ENCODE assay signal across 18 cellular contexts in genomic region chr1:40786171-40786994, GRCh38. TPM values are rescaled to one million over a fixed set of nuclear protein-coding genes. Genes with fewer than 3 reads are reported as not detected.
"Had no signal": no experiment of that assay in that cellular context is flagged by ENCODE, and none has a peak within 500 bp of the region (broad histone marks: within the 10 kb centered on the region; RNA-seq: fewer than 3 reads in every experiment).

No MANE protein-coding gene starts in this region.

- H3K9me3 Mint-ChIP-seq: activated CD4-positive, alpha-beta T cell treated with anti-CD3 and anti-CD28 coated beads, Interleukin-2, amount 10 ng/mL, durations not matched to agents 24 days and 14 days; activated naive CD4-positive, alpha-beta T cell treated with anti-CD3 and anti-CD28 coated beads for 36 hours; activated naive CD8-positive, alpha-beta T cell treated with anti-CD3 and anti-CD28 coated beads, Interleukin-2, amount 50 U/mL, for 24 hours; activated T-helper 2 cell treated with anti-CD3 and anti-CD28 coated beads, Interferon-gamma antibody, Interleukin-2, Interleukin-4, amounts not matched to agents 10 μg/mL and 5 μg/mL and 100 μg/mL, durations not matched to agents 14 hours and 24 hours and 36 hours; endodermal cell; nephron progenitor cell; stimulated activated effector memory CD8-positive, alpha-beta T cell treated with anti-CD3 and anti-CD28 coated beads, Interleukin-12 subunit alpha, Interleukin-12 subunit beta, amount 100 ng/mL, for 72 hours; WTC11 had no signal

- H3K36me3 ChIP-seq: breast epithelium, tibial nerve had no signal

- H3K27ac Mint-ChIP-seq: activated CD4-positive, alpha-beta T cell treated with anti-CD3 and anti-CD28 coated beads, Interleukin-2, amount 10 ng/mL, durations not matched to agents 24 days and 14 days; activated naive CD4-positive, alpha-beta T cell treated with anti-CD3 and anti-CD28 coated beads for 36 hours; activated naive CD8-positive, alpha-beta T cell treated with anti-CD3 and anti-CD28 coated beads, Interleukin-2, amount 50 U/mL, for 24 hours; activated T-helper 2 cell treated with anti-CD3 and anti-CD28 coated beads, Interferon-gamma antibody, Interleukin-2, Interleukin-4, amounts not matched to agents 10 μg/mL and 5 μg/mL and 100 μg/mL, durations not matched to agents 14 hours and 24 hours and 36 hours; endodermal cell; nephron progenitor cell; stimulated activated effector memory CD8-positive, alpha-beta T cell treated with anti-CD3 and anti-CD28 coated beads, Interleukin-12 subunit alpha, Interleukin-12 subunit beta, amount 100 ng/mL, for 72 hours; T-helper 17 cell; WTC11 had no signal

- ATAC-seq: activated naive CD8-positive, alpha-beta T cell treated with anti-CD3 and anti-CD28 coated beads, Interleukin-2, amount 50 U/mL, for 24 hours; psoas muscle; stimulated activated effector memory CD8-positive, alpha-beta T cell treated with anti-CD3 and anti-CD28 coated beads, Interleukin-12 subunit alpha, Interleukin-12 subunit beta, amount 100 ng/mL, for 72 hours; T-helper 17 cell; WTC11 had no signal

- H3K4me3 Mint-ChIP-seq: activated naive CD4-positive, alpha-beta T cell treated with anti-CD3 and anti-CD28 coated beads for 36 hours; activated naive CD8-positive, alpha-beta T cell treated with anti-CD3 and anti-CD28 coated beads, Interleukin-2, amount 50 U/mL, for 24 hours; endodermal cell; stimulated activated effector memory CD8-positive, alpha-beta T cell treated with anti-CD3 and anti-CD28 coated beads, Interleukin-12 subunit alpha, Interleukin-12 subunit beta, amount 100 ng/mL, for 72 hours; WTC11 had no signal

- DNase-seq: activated CD4-positive, alpha-beta T cell treated with anti-CD3 and anti-CD28 coated beads, Interleukin-2, amount 10 ng/mL, durations not matched to agents 24 days and 14 days; activated naive CD4-positive, alpha-beta T cell treated with anti-CD3 and anti-CD28 coated beads for 36 hours; activated naive CD8-positive, alpha-beta T cell treated with anti-CD3 and anti-CD28 coated beads, Interleukin-2, amount 50 U/mL, for 24 hours; cerebellar nuclear complex; dermis blood vessel endothelial cell; endodermal cell; foreskin fibroblast; glutamatergic neuron; hypothalamus; mesenchymal stem cell; nephron progenitor cell; T-helper 17 cell had no signal

- H3K27ac ChIP-seq: tibial nerve had no signal

- H3K9me3 ChIP-seq: breast epithelium, psoas muscle, tibial nerve had no signal

- H3K36me3 Mint-ChIP-seq: stimulated activated effector memory CD8-positive, alpha-beta T cell treated with anti-CD3 and anti-CD28 coated beads, Interleukin-12 subunit alpha, Interleukin-12 subunit beta, amount 100 ng/mL, for 72 hours; WTC11 had no signal

- H3K4me3 ChIP-seq: breast epithelium, psoas muscle, tibial nerve had no signal

- H3K27me3 ChIP-seq: breast epithelium had no signal

RNA-seq across cellular contexts. Expression of gene KCNQ4, which starts 2.8 kb away (rescaled TPM):
- total RNA-seq: dermis blood vessel endothelial cell had no signal
